ENCODE assay signal across 22 cellular contexts in the genomic region with DNA sequence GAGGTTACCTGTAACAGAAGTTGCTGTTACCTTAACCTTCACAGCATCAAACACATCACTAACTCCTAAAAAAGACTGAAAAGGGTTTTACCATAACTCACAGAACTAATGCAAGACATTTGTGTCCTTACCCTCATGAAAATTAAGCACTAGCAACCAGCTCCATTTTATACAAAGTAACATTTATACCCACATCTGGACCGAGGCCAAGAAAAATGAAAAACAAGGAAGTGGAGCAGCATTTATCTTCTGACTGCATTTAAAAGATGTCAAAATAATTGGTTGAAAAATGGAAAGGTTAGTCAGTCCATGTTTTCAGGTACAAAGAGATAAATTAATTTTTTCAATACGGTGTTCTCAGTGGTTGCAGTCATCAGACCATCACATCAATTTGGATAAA. TPM values are rescaled to one million over a fixed set of nuclear protein-coding genes. Genes with fewer than 3 reads are reported as not detected.
"Had no signal": no experiment of that assay in that cellular context is flagged by ENCODE, and none has a peak within 500 bp of the region (broad histone marks: within the 10 kb centered on the region; RNA-seq: fewer than 3 reads in every experiment).

No MANE protein-coding gene starts in this region.

- ATAC-seq: activated T-helper 17 cell treated with anti-CD3 and anti-CD28 coated beads, Interleukin-2, amount 50 U/mL, for 72 hours; effector memory CD8-positive, alpha-beta T cell; heart left ventricle; left colon; lower lobe of right lung; right cardiac atrium had no signal

- DNase-seq: activated CD4-positive, alpha-beta T cell treated with anti-CD3 and anti-CD28 coated beads, Interleukin-2, amount 50 U/mL, for 48 hours; activated naive CD4-positive, alpha-beta T cell treated with Interleukin-2 at 50 U/mL for 16 hours; anterior cingulate cortex; cerebellar nuclear complex; effector memory CD8-positive, alpha-beta T cell; foreskin melanocyte; heart left ventricle; left colon; lower lobe of right lung; right cardiac atrium; small intestine; stimulated activated CD4-positive, alpha-beta T cell treated with anti-CD3 and anti-CD28 coated beads, Interleukin-4, amount 100 ng/mL, for 4 hours; stimulated activated CD8-positive, alpha-beta memory T cell treated with anti-CD3 and anti-CD28 coated beads, Interleukin-4, amount 100 ng/mL, for 48 hours; stimulated activated naive CD4-positive, alpha-beta T cell treated with Interleukin-2 at 50 U/mL for 16 hours; upper lobe of left lung; WERI-Rb-1 had no signal

- FAIRE-seq: islet of Langerhans had no signal

RNA-seq across cellular contexts. Expression of a gene that starts 3.1 kb away (rescaled TPM):
- total RNA-seq: activated T-helper 17 cell treated with anti-CD3 and anti-CD28 coated beads, Interleukin-2, amount 50 U/mL, for 72 hours; fibroblast of lung had no signal

RNA-seq across cellular contexts. Expression of a gene that starts 8.2 kb away (rescaled TPM):
- total RNA-seq: activated T-helper 17 cell treated with anti-CD3 and anti-CD28 coated beads, Interleukin-2, amount 50 U/mL, for 72 hours; fibroblast of lung; heart left ventricle; left colon; lower lobe of right lung; mesothelial cell of epicardium; omental fat pad; progenitor cell of endocrine pancreas; right cardiac atrium; upper lobe of left lung had no signal

RNA-seq across cellular contexts. Expression of a gene that starts 37.7 kb away (rescaled TPM):
- total RNA-seq: activated T-helper 17 cell treated with anti-CD3 and anti-CD28 coated beads, Interleukin-2, amount 50 U/mL, for 72 hours; fibroblast of lung; mesothelial cell of epicardium had no signal
